1 cellular context compared by ENCODE assay signal in the genomic region with DNA sequence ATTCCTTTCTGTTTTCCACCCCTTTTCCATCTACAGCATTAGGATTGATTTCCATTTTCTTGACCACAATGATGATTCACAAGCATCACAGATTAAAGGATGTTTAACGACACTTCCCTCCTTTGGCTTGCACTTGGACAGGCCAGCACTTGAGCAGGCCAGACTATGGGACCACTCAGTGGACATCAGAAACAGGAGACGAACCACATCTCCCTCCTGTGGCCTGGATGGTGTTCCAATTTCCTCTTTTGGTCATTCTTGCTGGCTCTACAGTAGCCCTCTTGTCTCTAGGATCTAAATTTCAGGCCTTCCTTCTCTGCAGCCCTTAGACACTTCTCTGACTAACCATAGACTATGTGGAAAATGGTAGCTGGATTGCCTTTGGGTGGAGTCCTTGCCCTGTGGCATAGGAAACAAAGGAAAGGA.
TF ChIP-seq lines count a peak whose summit lies in the region.

No MANE protein-coding gene starts in this region.

TF ChIP-seq in SK-N-SH treated with all-trans-retinoic acid at 6 μM for 48 hours, 23 proteins besides CTCF, POLR2A, EP300 and RAD21 (continued from another document):
- no peak for TF ChIP-seq PATZ1 (CRISPR knock-in tag; IDR thresholded peaks at IDR 0.05; ENCODE audit: borderline replicate concordance)
- TF ChIP-seq ZFP30 (CRISPR knock-in tag; IDR thresholded peaks at IDR 0.05): no peak
- no peak for TF ChIP-seq SNAI2 (CRISPR knock-in tag; IDR thresholded peaks at IDR 0.05)
- TF ChIP-seq POU6F1 (CRISPR knock-in tag; IDR thresholded peaks at IDR 0.05; ENCODE audit: borderline replicate concordance, low read depth): no peak
- TF ChIP-seq TCF4 (CRISPR knock-in tag; IDR thresholded peaks at IDR 0.05; ENCODE audit: borderline replicate concordance): no peak
